ENCODE assay signal across 9 cellular contexts in the genomic region with DNA sequence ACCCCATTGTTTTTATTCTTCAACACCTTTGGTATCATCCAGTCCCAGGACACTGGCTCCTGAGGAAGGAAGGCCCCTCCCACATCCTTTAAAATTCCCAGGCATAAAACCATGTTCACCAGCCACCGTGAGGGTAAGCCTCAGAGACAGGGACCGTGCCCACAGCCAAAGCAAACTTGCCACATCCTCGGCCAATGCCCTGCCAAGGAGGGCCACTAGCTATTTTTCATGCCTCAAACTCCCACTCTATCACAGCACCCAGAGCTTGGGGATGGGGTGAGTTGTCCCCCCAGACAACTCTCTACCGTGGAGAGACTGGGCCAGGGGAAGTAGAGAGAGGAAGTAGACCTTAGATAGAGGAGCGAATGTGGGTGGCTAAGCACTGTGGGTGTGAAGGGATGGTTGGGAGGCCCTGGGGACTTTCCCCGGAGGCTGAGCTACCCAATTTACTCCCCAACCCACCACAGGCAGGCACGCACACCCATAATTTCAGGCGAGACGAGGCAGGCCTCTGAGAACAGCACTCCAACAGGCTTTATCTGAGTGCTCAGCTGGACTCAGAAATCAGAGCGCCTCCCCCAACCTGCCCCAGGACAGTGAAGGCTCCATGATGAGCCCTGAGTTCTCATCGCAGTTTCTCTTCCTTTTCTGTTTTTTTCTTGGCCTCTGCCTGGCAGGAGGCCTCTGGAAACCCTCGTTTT. TPM values are rescaled to one million over a fixed set of nuclear protein-coding genes. Genes with fewer than 3 reads are reported as not detected.
DNase-seq lines count a peak whose midpoint lies in the region; ATAC-seq and TF ChIP-seq lines count a peak whose summit lies in the region.
"Had no signal": no experiment of that assay in that cellular context is flagged by ENCODE, and none has a peak within 500 bp of the region (broad histone marks: within the 10 kb centered on the region; RNA-seq: fewer than 3 reads in every experiment).

No MANE protein-coding gene starts in this region.

- peak; percentile 98 for DNase-seq in NAMALWA (ENCODE audit: low spot score)
- DNase-seq in activated CD8-positive, alpha-beta memory T cell treated with anti-CD3 and anti-CD28 coated beads, Interleukin-2, amount 50 U/mL, for 1 hour (ENCODE audit: extremely low read depth): peak; percentile 87
- peak; percentile 78 for DNase-seq in germinal center (ENCODE audit: low spot score)
- no peak for DNase-seq in NCI-H1930 (lab: John Stamatoyannopoulos, UW)
- no peak for DNase-seq in mucosa of gallbladder (ENCODE audit: low spot score)

- peak; percentile 23 for TF ChIP-seq CTCF in GM12873 (IDR thresholded peaks at IDR 0.05; ENCODE audit: insufficient read depth, low read depth, low read length, missing control alignments)

- peak; percentile 58 for ATAC-seq in GM21786 (IDR thresholded peaks at IDR 0.05; ENCODE audit: unreplicated experiment)

- peak overlapping the region; percentile 54 to 98 (median 91) for H3K27ac ChIP-seq in skin epidermis

- H3K4me3 ChIP-seq in skin epidermis: peak overlapping the region in 3 of 7 experiments; percentile 3 to 19 (median 7)

RNA-seq across cellular contexts. Expression of a gene that starts 15.9 kb away (rescaled TPM):
- total RNA-seq in mucosa of gallbladder: 111 TPM

RNA-seq across cellular contexts. Expression of a gene that starts 60.0 kb away (rescaled TPM):
- 0.06 TPM for total RNA-seq in mucosa of gallbladder
- total RNA-seq: SK-MEL-5 had no signal

Comparison
In these comparisons a context has a peak if more than half of its experiments do, and no peak if none do; other contexts are left out.
1. DNase-seq: peak in NAMALWA (single experiment), activated CD8-positive, alpha-beta memory T cell treated with anti-CD3 and anti-CD28 coated beads, Interleukin-2, amount 50 U/mL, for 1 hour (single experiment) and germinal center (single experiment); none in NCI-H1930 (0 of 2) and mucosa of gallbladder (single experiment).